20 cellular contexts compared by ENCODE assay signal in genomic region chr2:16079637-16080036, GRCh38.
"Had no signal": no experiment of that assay in that cellular context is flagged by ENCODE, and none has a peak within 500 bp of the region (broad histone marks: within the 10 kb centered on the region; RNA-seq: fewer than 3 reads in every experiment).

No MANE protein-coding gene starts in this region.

- H3K9me3 ChIP-seq: esophagus muscularis mucosa, gastroesophageal sphincter, left ventricle myocardium inferior, lower lobe of right lung, sigmoid colon had no signal

- H3K4me3 ChIP-seq: esophagus muscularis mucosa, gastroesophageal sphincter, left ventricle myocardium inferior, lower lobe of right lung, sigmoid colon, skin epidermis had no signal

- H3K36me3 ChIP-seq: esophagus muscularis mucosa, gastroesophageal sphincter, left ventricle myocardium inferior, lower lobe of right lung, sigmoid colon had no signal

- DNase-seq: cortex of kidney; effector memory CD4-positive, alpha-beta T cell; foreskin fibroblast; immature natural killer cell; left ventricle myocardium inferior; lower lobe of right lung; mesenchymal stem cell; naive thymus-derived CD4-positive, alpha-beta T cell; nephron progenitor cell; posterior cingulate gyrus; sigmoid colon; stimulated activated CD4-positive, alpha-beta T cell treated with anti-CD3 and anti-CD28 coated beads, Interleukin-12 subunit alpha, Interleukin-12 subunit beta, amount 100 ng/mL, for 4 hours; stimulated activated naive CD4-positive, alpha-beta T cell treated with Interleukin-2 at 50 U/mL for 16 hours; trophoblast cell had no signal

- H3K27ac ChIP-seq: epithelial cell of prostate, esophagus muscularis mucosa, gastroesophageal sphincter, left ventricle myocardium inferior, lower lobe of right lung, sigmoid colon, skin epidermis had no signal

- FAIRE-seq: keratinocyte, urothelium cell line had no signal

- H3K4me1 ChIP-seq: esophagus muscularis mucosa, gastroesophageal sphincter, left ventricle myocardium inferior, lower lobe of right lung, sigmoid colon had no signal

- ATAC-seq: gastroesophageal sphincter; lower lobe of right lung; naive thymus-derived CD4-positive, alpha-beta T cell had no signal
